ENCODE assay signal across 8 cellular contexts in the genomic region with DNA sequence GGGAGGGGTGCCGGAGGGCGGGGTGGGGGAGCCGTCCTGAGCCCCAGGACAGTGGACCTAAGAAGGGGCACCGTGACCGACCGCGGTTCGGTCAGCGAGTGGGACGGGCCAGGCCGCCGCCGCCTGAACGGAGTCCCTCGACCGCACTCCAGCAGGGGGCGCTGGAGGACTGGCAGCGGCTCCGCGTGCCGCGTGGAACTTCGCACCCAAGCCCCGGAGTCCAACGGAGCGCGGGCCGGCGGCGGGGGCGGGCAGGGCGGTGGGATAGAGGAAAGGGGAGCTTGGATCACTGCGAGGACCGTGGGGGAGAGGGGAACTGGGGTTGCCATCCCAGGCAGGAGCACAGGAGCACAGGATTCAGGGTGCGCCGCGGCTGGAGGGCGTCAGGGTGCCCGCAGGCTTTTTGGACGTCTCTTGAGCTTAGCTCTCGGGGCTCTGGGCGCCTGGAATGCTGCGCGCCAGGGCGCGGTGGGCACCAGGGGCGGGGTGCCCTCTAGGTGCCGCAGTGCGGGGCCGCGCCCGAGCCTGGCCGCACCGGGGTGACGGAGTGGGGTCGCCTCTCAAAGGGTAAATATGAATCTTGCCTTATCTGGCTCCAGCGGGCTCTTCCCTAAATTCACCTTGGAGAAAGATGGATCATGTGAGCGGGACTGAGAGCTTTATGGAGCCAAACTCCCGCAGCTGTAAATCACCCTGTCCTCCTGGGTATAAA. TPM values are rescaled to one million over a fixed set of nuclear protein-coding genes. Genes with fewer than 3 reads are reported as not detected.
DNase-seq lines count a peak whose midpoint lies in the region; ATAC-seq, FAIRE-seq and TF ChIP-seq lines count a peak whose summit lies in the region.

No MANE protein-coding gene starts in this region.

- H4K20me1 ChIP-seq in H1 (replicated peaks in 1 of 2; ENCODE audit: control insufficient read depth in 1 of 2, insufficient read depth in 2 of 2, low read length in 2 of 2) = peaks cover 0 to 5% of the 10 kb centered on the region in 2 experiments

- H3K56ac ChIP-seq in H1 (replicated peaks; ENCODE audit: insufficient read length, low read depth, low read length) = no peak overlapping the region

- DNase-seq in NCI-H1417 (lab: John Stamatoyannopoulos, UW) = peak; percentile 36 to 64 (median 63)
- no peak for DNase-seq in NCI-H1417 treated with DMSO at 0.1 percent for 48 hours (lab: John Stamatoyannopoulos, UW)
- DNase-seq in NCI-H345 treated with DMSO at 0.1 percent for 48 hours (lab: John Stamatoyannopoulos, UW; ENCODE audit: unreplicated experiment) = peak; percentile 18
- DNase-seq in activated CD8-positive, alpha-beta memory T cell treated with anti-CD3 and anti-CD28 coated beads for 48 hours (ENCODE audit: low read depth in 2 of 3, low spot score in 2 of 3) = peak; percentile 37 to 87 (median 75)
- DNase-seq in H1 (ENCODE audit: low read depth in 1 of 2, low spot score in 2 of 2) = peak in 1 of 2 experiments; percentile 89
- peak; percentile 66 to 80 for DNase-seq in mesothelial cell of epicardium (ENCODE audit: low spot score in 2 of 2, unreplicated experiment in 2 of 2)
- peak; percentile 38 to 56 for DNase-seq in stimulated activated CD8-positive, alpha-beta memory T cell treated with anti-CD3 and anti-CD28 coated beads, Interleukin-4, amount 100 ng/mL, for 4 hours (ENCODE audit: low read depth in 2 of 2, low spot score in 1 of 2)

- H3K4me1 Mint-ChIP-seq in mesothelial cell of epicardium = peaks cover 27% of the 10 kb centered on the region

- H3K27ac ChIP-seq in H1 (ENCODE audit: low read depth, low read length) = no peak overlapping the region

- TF ChIP-seq EP300 in H1 (IDR thresholded peaks at IDR 0.05; ENCODE audit: borderline replicate concordance in 1 of 2, low read depth in 2 of 2, low read length in 2 of 2) = no peak

- H3K18ac ChIP-seq in H1 (ENCODE audit: extremely low read depth, low read length) = no peak overlapping the region

- H4K5ac ChIP-seq in H1 (ENCODE audit: insufficient read length, low read depth, low read length) = no peak overlapping the region

- no peak for TF ChIP-seq POLR2A in H1 (IDR thresholded peaks at IDR 0.05; ENCODE audit: control extremely low read depth in 1 of 2, low read depth in 2 of 2, low read length in 2 of 2)

- CTCF ChIA-PET in H1 (lab: Charles Lee; ENCODE audit: partially characterized antibody) = interaction anchor here (0.6 to 49.9 kb wide), 28 partner anchors 8 to 486 kb away, joined by 3 to 1072 read pairs (median 4); partner anchors contain the start of genes CDR2L, FADS6, FDXR and OTOP3

- H4K91ac ChIP-seq in H1 (replicated peaks; ENCODE audit: insufficient read length, low read length) = no peak overlapping the region

- peak overlapping the region; percentile 67 for H3K4me3 Mint-ChIP-seq in mesothelial cell of epicardium

- H2BK5ac ChIP-seq in H1 (ENCODE audit: low read depth, low read length) = no peak overlapping the region

- H3K27ac Mint-ChIP-seq in mesothelial cell of epicardium = no peak overlapping the region

- H3K4me3 ChIP-seq in H1 (ENCODE audit: extremely low read depth in 1 of 4, insufficient read depth in 2 of 4, low read depth in 3 of 4, low read length in 4 of 4) = peak overlapping the region; percentile 33 to 74 (median 36)

- H2BK15ac ChIP-seq in H1 (ENCODE audit: low read length) = no peak overlapping the region

- H2AFZ ChIP-seq in H1 (ENCODE audit: low read length) = 0 out of 2 replicates have a peak overlapping the region, but pooled peaks have one; percentile 26

- peaks cover 0 to 19% (median 16%) of the 10 kb centered on the region in 4 experiments; a peak in 6 of 7 replicates for H3K4me1 ChIP-seq in H1 (replicated peaks in 1 of 4; ENCODE audit: control insufficient read depth in 3 of 4, insufficient read depth in 4 of 4, low read length in 3 of 4)

- no peak overlapping the region for H3K14ac ChIP-seq in H1 (ENCODE audit: insufficient read length)

- no peak overlapping the region for H2BK12ac ChIP-seq in H1 (ENCODE audit: low read depth, low read length)

- no peaks in the 10 kb centered on the region for H3K36me3 Mint-ChIP-seq in mesothelial cell of epicardium

- H3K27me3 Mint-ChIP-seq in mesothelial cell of epicardium (ENCODE audit: low read depth) = peaks cover 62% of the 10 kb centered on the region

- ATAC-seq in GM21515 (IDR thresholded peaks at IDR 0.05; ENCODE audit: unreplicated experiment) = no peak

- H3K9me3 Mint-ChIP-seq in mesothelial cell of epicardium = no peaks in the 10 kb centered on the region

- H3K79me2 ChIP-seq in H1 (ENCODE audit: control insufficient read depth in 1 of 2, insufficient read depth in 2 of 2, low read length in 2 of 2) = no peaks in the 10 kb centered on the region

- TF ChIP-seq CTCF in H1 (IDR thresholded peaks at IDR 0.05; ENCODE audit: control extremely low read depth in 1 of 3, insufficient read depth in 1 of 3, low read depth in 1 of 3, low read length in 3 of 3) = peak; percentile 71 to 93 (median 80)
- TF ChIP-seq CTCF in mesothelial cell of epicardium (IDR thresholded peaks at IDR 0.05; ENCODE audit: unreplicated experiment) = peak; percentile 92

- peaks cover 9% of the 10 kb centered on the region; the same call in 1 of the 2 replicates for H3K23me2 ChIP-seq in H1 (ENCODE audit: low read depth, low read length)

- POLR2A ChIA-PET in H1 (lab: Charles Lee; ENCODE audit: partially characterized antibody) = interaction anchor here (0.9 to 1.7 kb wide), 5 partner anchors 15 to 50 kb away, joined by 3 to 4 read pairs (median 3); no protein-coding TSS in a partner anchor

- H2BK20ac ChIP-seq in H1 (ENCODE audit: low read length) = no peak overlapping the region

- 8% methylated on average over 35 of the region's 59 CpGs; no CpG with 5 or more reads in 1 of the 2 experiments for WGBS in H1 (ENCODE audit: extremely low coverage in 1 of 2, insufficient coverage in 1 of 2, insufficient read length in 1 of 2, insufficient replicate concordance in 2 of 2, low coverage in 1 of 2, low lambda C conversion rate in 2 of 2, missing lambda C conversion rate in 1 of 2), 2 experiments

- TF ChIP-seq RAD21 in H1 (IDR thresholded peaks at IDR 0.05 in 1 of 2, conservative IDR thresholded peaks at IDR 0.05 in 1 of 2; ENCODE audit: low read depth in 2 of 2, low read length in 2 of 2) = peak; percentile 73 to 79

- H3K9me3 ChIP-seq in H1 (ENCODE audit: insufficient read depth in 2 of 2, low read depth in 1 of 2, low read length in 1 of 2) = no peaks in the 10 kb centered on the region

- H3K9ac ChIP-seq in H1 (replicated peaks in 1 of 4; ENCODE audit: extremely low read depth in 1 of 4, low read depth in 3 of 4, low read length in 3 of 4) = no peak overlapping the region

- H2BK120ac ChIP-seq in H1 (replicated peaks; ENCODE audit: low read depth, low read length) = no peak overlapping the region

- no peak overlapping the region for H3K23ac ChIP-seq in H1 (ENCODE audit: insufficient read length)

- no peaks in the 10 kb centered on the region for H3K79me1 ChIP-seq in H1 (ENCODE audit: low read depth, low read length)

- no peak for FAIRE-seq in H1 (lab: Jason Lieb, UNC)

- H3K36me3 ChIP-seq in H1 (ENCODE audit: control insufficient read depth in 2 of 4, insufficient read depth in 4 of 4, low read length in 3 of 4) = no peaks in the 10 kb centered on the region; a peak in 1 of 8 replicates

- peaks cover 40 to 62% (median 53%) of the 10 kb centered on the region in 4 experiments for H3K27me3 ChIP-seq in H1 (replicated peaks in 1 of 4; ENCODE audit: control insufficient read depth in 3 of 4, extremely low read depth in 1 of 4, insufficient read depth in 3 of 4, low read length in 3 of 4)

- H2AK5ac ChIP-seq in H1 (ENCODE audit: low read depth, low read length) = no peak overlapping the region

- peak overlapping the region; percentile 90 to 92 for H3K4me2 ChIP-seq in H1 (ENCODE audit: insufficient read depth in 1 of 2, low read depth in 2 of 2, low read length in 2 of 2)

- H4K8ac ChIP-seq in H1 (ENCODE audit: extremely low read depth, insufficient read depth, low read length) = no peak overlapping the region; the same call in 1 of the 2 replicates

- no peak overlapping the region for H3K4ac ChIP-seq in H1 (replicated peaks; ENCODE audit: insufficient read length, low read depth, low read length)

RNA-seq across cellular contexts. Expression of gene OTOP2, which starts 0.4 kb away (rescaled TPM):
- total RNA-seq in H1 (2021; fragmentation: NEBNext Ultra II Directional; extraction: Animal tissue kit (Norgen Biotek cat#: 25700)) = not detected in 2 replicates
- 0.23 and 0.27 TPM in 2 replicates for polyA plus RNA-seq in H1 (2011; rRNA removed)
- 0.23 TPM for polyA plus RNA-seq in H1 (2011; cell fraction: cytosol; rRNA removed)
- 0.37 TPM for polyA plus RNA-seq in H1 (2011; cell fraction: nucleus; rRNA removed)
- polyA plus RNA-seq in H1 (2012, experiment 1 of 2) = 0.11 to 0.18 TPM (median 0.16 TPM) in 3 of 4 replicates, not detected in the other
- not detected for polyA plus RNA-seq in H1 (2012, experiment 2 of 2)
- not detected for polyA plus RNA-seq in H1 (2013, experiment 1 of 2)
- polyA plus RNA-seq in H1 (2013, experiment 2 of 2) = 0.06 TPM
- not detected in 2 replicates for polyA minus RNA-seq in H1 (2011; rRNA and poly(A)+ RNA removed)
- not detected for polyA minus RNA-seq in H1 (2011; cell fraction: cytosol; rRNA and poly(A)+ RNA removed)
- not detected for polyA minus RNA-seq in H1 (2011; cell fraction: nucleus; rRNA and poly(A)+ RNA removed)
- not detected in 3 replicates for total RNA-seq in mesothelial cell of epicardium

RNA-seq across cellular contexts. Expression of gene USH1G, which starts 0.6 kb away (rescaled TPM):
- 1.6 and 1.7 TPM in 2 replicates for total RNA-seq in H1 (2021; fragmentation: NEBNext Ultra II Directional; extraction: Animal tissue kit (Norgen Biotek cat#: 25700))
- polyA plus RNA-seq in H1 (2011; rRNA removed) = 4.3 and 5.0 TPM in 2 replicates
- 3.5 TPM for polyA plus RNA-seq in H1 (2011; cell fraction: cytosol; rRNA removed)
- polyA plus RNA-seq in H1 (2011; cell fraction: nucleus; rRNA removed) = 3.5 TPM
- polyA plus RNA-seq in H1 (2012, experiment 1 of 2) = 1.3 to 2.8 TPM (median 2.0 TPM) in 4 replicates
- polyA plus RNA-seq in H1 (2012, experiment 2 of 2) = 1.9 TPM
- 0.61 TPM for polyA plus RNA-seq in H1 (2013, experiment 1 of 2)
- 0.70 TPM for polyA plus RNA-seq in H1 (2013, experiment 2 of 2)
- polyA minus RNA-seq in H1 (2011; rRNA and poly(A)+ RNA removed) = 5.1 and 8.8 TPM in 2 replicates
- polyA minus RNA-seq in H1 (2011; cell fraction: cytosol; rRNA and poly(A)+ RNA removed) = 3.7 TPM
- 4.2 TPM for polyA minus RNA-seq in H1 (2011; cell fraction: nucleus; rRNA and poly(A)+ RNA removed)
- total RNA-seq in mesothelial cell of epicardium = 3.1 to 3.9 TPM (median 3.9 TPM) in 3 replicates

RNA-seq across cellular contexts. Expression of gene OTOP3, which starts 12.0 kb away (rescaled TPM):
- total RNA-seq in H1 (2021; fragmentation: NEBNext Ultra II Directional; extraction: Animal tissue kit (Norgen Biotek cat#: 25700)) = not detected in 2 replicates
- 0.05 and 0.09 TPM in 2 replicates for polyA plus RNA-seq in H1 (2011; rRNA removed)
- 0.04 TPM for polyA plus RNA-seq in H1 (2011; cell fraction: cytosol; rRNA removed)
- not detected for polyA plus RNA-seq in H1 (2011; cell fraction: nucleus; rRNA removed)
- not detected in 4 replicates for polyA plus RNA-seq in H1 (2012, experiment 1 of 2)
- polyA plus RNA-seq in H1 (2012, experiment 2 of 2) = not detected
- polyA plus RNA-seq in H1 (2013, experiment 1 of 2) = 0.02 TPM
- polyA plus RNA-seq in H1 (2013, experiment 2 of 2) = not detected
- not detected in 2 replicates for polyA minus RNA-seq in H1 (2011; rRNA and poly(A)+ RNA removed)
- polyA minus RNA-seq in H1 (2011; cell fraction: cytosol; rRNA and poly(A)+ RNA removed) = not detected
- not detected for polyA minus RNA-seq in H1 (2011; cell fraction: nucleus; rRNA and poly(A)+ RNA removed)
- total RNA-seq in mesothelial cell of epicardium = not detected in 3 replicates

RNA-seq across cellular contexts. Expression of gene FADS6, which starts 30.3 kb away (rescaled TPM):
- total RNA-seq in H1 (2021; fragmentation: NEBNext Ultra II Directional; extraction: Animal tissue kit (Norgen Biotek cat#: 25700)) = 0.56 and 0.80 TPM in 2 replicates
- polyA plus RNA-seq in H1 (2011; rRNA removed) = 2.5 and 2.6 TPM in 2 replicates
- 2.2 TPM for polyA plus RNA-seq in H1 (2011; cell fraction: cytosol; rRNA removed)
- 2.2 TPM for polyA plus RNA-seq in H1 (2011; cell fraction: nucleus; rRNA removed)
- polyA plus RNA-seq in H1 (2012, experiment 1 of 2) = 0.79 to 2.0 TPM (median 1.4 TPM) in 4 replicates
- 0.67 TPM for polyA plus RNA-seq in H1 (2012, experiment 2 of 2)
- 0.67 TPM for polyA plus RNA-seq in H1 (2013, experiment 1 of 2)
- 0.52 TPM for polyA plus RNA-seq in H1 (2013, experiment 2 of 2)
- 1.6 and 2.1 TPM in 2 replicates for polyA minus RNA-seq in H1 (2011; rRNA and poly(A)+ RNA removed)
- polyA minus RNA-seq in H1 (2011; cell fraction: cytosol; rRNA and poly(A)+ RNA removed) = 1.8 TPM
- polyA minus RNA-seq in H1 (2011; cell fraction: nucleus; rRNA and poly(A)+ RNA removed) = 0.80 TPM
- total RNA-seq in mesothelial cell of epicardium = 0.14 to 0.85 TPM in 2 of 3 replicates, not detected in the other

RNA-seq across cellular contexts. Expression of gene HID1, which starts 48.9 kb away (rescaled TPM):
- total RNA-seq in H1 (2021; fragmentation: NEBNext Ultra II Directional; extraction: Animal tissue kit (Norgen Biotek cat#: 25700)) = 13.8 and 15.1 TPM in 2 replicates
- polyA plus RNA-seq in H1 (2011; rRNA removed) = 25.9 and 36.3 TPM in 2 replicates
- polyA plus RNA-seq in H1 (2011; cell fraction: cytosol; rRNA removed) = 10.1 TPM
- 51.4 TPM for polyA plus RNA-seq in H1 (2011; cell fraction: nucleus; rRNA removed)
- 8.8 to 16.5 TPM (median 15.2 TPM) in 4 replicates for polyA plus RNA-seq in H1 (2012, experiment 1 of 2)
- 12.7 TPM for polyA plus RNA-seq in H1 (2012, experiment 2 of 2)
- 10.6 TPM for polyA plus RNA-seq in H1 (2013, experiment 1 of 2)
- 10.6 TPM for polyA plus RNA-seq in H1 (2013, experiment 2 of 2)
- polyA minus RNA-seq in H1 (2011; rRNA and poly(A)+ RNA removed) = 17.9 and 18.9 TPM in 2 replicates
- 8.1 TPM for polyA minus RNA-seq in H1 (2011; cell fraction: cytosol; rRNA and poly(A)+ RNA removed)
- 17.8 TPM for polyA minus RNA-seq in H1 (2011; cell fraction: nucleus; rRNA and poly(A)+ RNA removed)
- 50.7 to 56.3 TPM (median 54.2 TPM) in 3 replicates for total RNA-seq in mesothelial cell of epicardium
